12 cellular contexts compared by ENCODE assay signal in genomic region chr12:32589165-32589891, GRCh38.
DNase-seq lines count a peak whose midpoint lies in the region; ATAC-seq and TF ChIP-seq lines count a peak whose summit lies in the region.
"Had no signal": no experiment of that assay in that cellular context is flagged by ENCODE, and none has a peak within 500 bp of the region (broad histone marks: within the 10 kb centered on the region; RNA-seq: fewer than 3 reads in every experiment).

No MANE protein-coding gene starts in this region.

- ATAC-seq in upper lobe of left lung (ENCODE audit: low FRiP score in 2 of 2) (peak; percentile 55), HG03175 (IDR thresholded peaks at IDR 0.05; ENCODE audit: unreplicated experiment) (no peak)
- ATAC-seq: effector memory CD8-positive, alpha-beta T cell had no signal

- H3K9me3 Mint-ChIP-seq in activated naive CD4-positive, alpha-beta T cell treated with anti-CD3 and anti-CD28 coated beads, Interleukin-2, amount 50 U/mL, for 24 hours: no peaks in the 10 kb centered on the region
- no peaks in the 10 kb centered on the region for H3K9me3 Mint-ChIP-seq in activated naive CD8-positive, alpha-beta T cell (ENCODE audit: low read depth)
- H3K9me3 Mint-ChIP-seq: effector memory CD8-positive, alpha-beta T cell had no signal

- H3K4me3 ChIP-seq in upper lobe of left lung: no peak overlapping the region
- H3K4me3 ChIP-seq: heart right ventricle, MG63 had no signal

- peaks cover 9 to 11% (median 10%) of the 10 kb centered on the region in 4 donors for H3K4me1 ChIP-seq in upper lobe of left lung

- no peak for TF ChIP-seq POLR2A in upper lobe of left lung (IDR thresholded peaks at IDR 0.05)

- H3K36me3 Mint-ChIP-seq in activated naive CD4-positive, alpha-beta T cell treated with anti-CD3 and anti-CD28 coated beads, Interleukin-2, amount 50 U/mL, for 24 hours: no peaks in the 10 kb centered on the region
- peaks cover 3% of the 10 kb centered on the region for H3K36me3 Mint-ChIP-seq in activated naive CD8-positive, alpha-beta T cell

- H3K27ac ChIP-seq in upper lobe of left lung: peak overlapping the region; percentile 9 to 78 (median 52)

- no peaks in the 10 kb centered on the region for H3K27me3 ChIP-seq in upper lobe of left lung
- H3K27me3 ChIP-seq: heart right ventricle, MG63 had no signal

- WGBS in upper lobe of left lung, 2 donors: 35 to 57% methylated on average over 4 of the region's 4 CpGs

- no peak for TF ChIP-seq EP300 in upper lobe of left lung (IDR thresholded peaks at IDR 0.05)

- no peak overlapping the region for H3K4me3 Mint-ChIP-seq in activated naive CD4-positive, alpha-beta T cell treated with anti-CD3 and anti-CD28 coated beads, Interleukin-2, amount 50 U/mL, for 24 hours
- no peak overlapping the region for H3K4me3 Mint-ChIP-seq in activated naive CD8-positive, alpha-beta T cell
- H3K4me3 Mint-ChIP-seq: effector memory CD8-positive, alpha-beta T cell had no signal

- no peak for TF ChIP-seq CTCF in upper lobe of left lung (IDR thresholded peaks at IDR 0.05)

- no peak for DNase-seq in activated naive CD4-positive, alpha-beta T cell (lab: John Stamatoyannopoulos, UW)
- DNase-seq in KBM-7: peak; percentile 82
- no peak for DNase-seq in upper lobe of left lung
- DNase-seq in activated CD4-positive, CD25-positive, alpha-beta regulatory T cell treated with anti-CD3 and anti-CD28 coated beads, Interleukin-2, amount 50 U/mL, for 72 hours: no peak
- no peak for DNase-seq in NCI-H2227 treated with DMSO at 0.1 percent for 48 hours (lab: John Stamatoyannopoulos, UW)
- DNase-seq: effector memory CD8-positive, alpha-beta T cell; heart right ventricle; MG63; T1000 had no signal

- in situ Hi-C loops in KBM-7 (cut with MboI; ENCODE audit: low pct_unique_long_range_greater_than_20kb, low sequenced_read_pairs): no loop called here

- H3K27ac Mint-ChIP-seq in activated naive CD4-positive, alpha-beta T cell treated with anti-CD3 and anti-CD28 coated beads, Interleukin-2, amount 50 U/mL, for 24 hours: peak overlapping the region; percentile 27
- peak overlapping the region; percentile 68 for H3K27ac Mint-ChIP-seq in activated naive CD8-positive, alpha-beta T cell
- H3K27ac Mint-ChIP-seq: effector memory CD8-positive, alpha-beta T cell had no signal

- H3K4me1 Mint-ChIP-seq in activated naive CD4-positive, alpha-beta T cell treated with anti-CD3 and anti-CD28 coated beads, Interleukin-2, amount 50 U/mL, for 24 hours: peaks cover 31% of the 10 kb centered on the region
- H3K4me1 Mint-ChIP-seq in activated naive CD8-positive, alpha-beta T cell (ENCODE audit: low read depth): peaks cover 35% of the 10 kb centered on the region

- no peaks in the 10 kb centered on the region for H3K27me3 Mint-ChIP-seq in activated naive CD4-positive, alpha-beta T cell treated with anti-CD3 and anti-CD28 coated beads, Interleukin-2, amount 50 U/mL, for 24 hours
- no peaks in the 10 kb centered on the region for H3K27me3 Mint-ChIP-seq in activated naive CD8-positive, alpha-beta T cell
- H3K27me3 Mint-ChIP-seq: effector memory CD8-positive, alpha-beta T cell had no signal

- no peaks in the 10 kb centered on the region for H3K9me3 ChIP-seq in upper lobe of left lung
- H3K9me3 ChIP-seq: heart right ventricle, MG63 had no signal

- H3K36me3 ChIP-seq in upper lobe of left lung: peaks cover 0 to 22% (median 2%) of the 10 kb centered on the region in 4 donors
